Comparison of ENCODE assay signal across 26 cellular contexts in the genomic region with DNA sequence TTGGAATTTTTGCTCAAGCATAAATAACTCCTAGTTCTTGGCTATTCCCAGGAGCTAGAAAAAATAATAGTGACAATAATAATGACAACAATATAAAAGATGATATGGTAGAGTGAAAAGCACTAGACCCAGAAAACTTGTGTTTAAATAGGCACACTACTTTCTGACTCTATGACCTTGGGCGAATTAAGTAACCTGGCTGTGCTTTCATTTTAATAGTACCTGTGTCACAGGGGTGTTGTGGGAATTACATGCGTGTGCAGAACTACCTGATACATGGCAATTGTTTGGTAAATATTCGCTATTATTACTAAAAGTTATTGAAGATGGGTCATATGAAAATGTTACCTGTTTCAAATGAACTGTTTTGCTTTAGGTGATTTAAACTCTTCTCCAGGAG.
"Had no signal": no experiment of that assay in that cellular context is flagged by ENCODE, and none has a peak within 500 bp of the region (broad histone marks: within the 10 kb centered on the region; RNA-seq: fewer than 3 reads in every experiment).

No MANE protein-coding gene starts in this region.

- H3K27me3 ChIP-seq: stomach, suprapubic skin, testis, thyroid gland, tibial artery, tibial nerve, transverse colon, upper lobe of left lung, upper lobe of right lung, uterus, vagina had no signal

- H3K9me3 ChIP-seq: stomach, suprapubic skin, testis, thoracic aorta, thyroid gland, tibial artery, tibial nerve, transverse colon, upper lobe of left lung, upper lobe of right lung, uterus, vagina had no signal

- H3K4me3 ChIP-seq: stomach, suprapubic skin, testis, thoracic aorta, thyroid gland, tibial artery, tibial nerve, transverse colon, upper lobe of left lung, upper lobe of right lung, uterus, vagina had no signal

- ATAC-seq: stimulated activated effector memory CD8-positive, alpha-beta T cell treated with anti-CD3 and anti-CD28 coated beads, Interleukin-12 subunit alpha, Interleukin-12 subunit beta, amount 100 ng/mL, for 72 hours; stimulated activated memory B cell treated with anti-CD40 and anti-IgM and Interleukin-4, amounts not matched to agents 10 μg/mL and 1 μg/mL and 100 μg/mL, for 72 hours; stimulated activated naive B cell treated with anti-CD40 and anti-IgM and Interleukin-4, amounts not matched to agents 10 μg/mL and 1 μg/mL and 100 μg/mL, for 72 hours; stimulated activated naive CD8-positive, alpha-beta T cell treated with anti-CD3 and anti-CD28 coated beads, Interleukin-15, amount 100 ng/mL, for 72 hours; stimulated activated naive CD8-positive, alpha-beta T cell treated with anti-CD3 and anti-CD28 coated beads, Interleukin-15, Interleukin-2, amounts not matched to agents 100 U/mL and 50 U/mL, for 24 hours; upper lobe of right lung had no signal

- DNase-seq: stimulated activated CD4-positive, alpha-beta T cell treated with anti-CD3 and anti-CD28 coated beads, Interleukin-2, amount 100 ng/mL, for 48 hours; stimulated activated CD4-positive, alpha-beta T cell treated with anti-CD3 and anti-CD28 coated beads, Interleukin-4, amount 100 ng/mL, for 1 hour; stimulated activated CD4-positive, alpha-beta T cell treated with anti-CD3 and anti-CD28 coated beads, Interleukin-4, amount 100 ng/mL, for 24 hours; stimulated activated CD4-positive, alpha-beta T cell treated with anti-CD3 and anti-CD28 coated beads, Interleukin-4, amount 100 ng/mL, for 4 hours; stimulated activated CD8-positive, alpha-beta memory T cell treated with anti-CD3 and anti-CD28 coated beads, Interleukin-4, amount 100 ng/mL, for 48 hours; stimulated activated naive B cell treated with anti-CD40 and anti-IgM and Interleukin-4, amounts not matched to agents 10 μg/mL and 1 μg/mL and 100 μg/mL, for 72 hours; stimulated activated naive CD4-positive, alpha-beta T cell; stimulated activated naive CD4-positive, alpha-beta T cell treated with Interleukin-2 at 50 U/mL for 16 hours; stimulated activated naive CD8-positive, alpha-beta T cell treated with anti-CD3 and anti-CD28 coated beads, Interleukin-15, amount 100 ng/mL, for 72 hours; stimulated activated naive CD8-positive, alpha-beta T cell treated with anti-CD3 and anti-CD28 coated beads, Interleukin-15, Interleukin-2, amounts not matched to agents 100 U/mL and 50 U/mL, for 24 hours; stomach; substantia nigra; testis; thyroid gland; tibial artery; transverse colon; trophoblast cell; upper lobe of left lung; upper lobe of right lung; uterus had no signal

- H3K4me1 ChIP-seq: stomach, suprapubic skin, testis, tibial artery, tibial nerve, transverse colon, upper lobe of left lung, upper lobe of right lung, uterus, vagina had no signal

- H3K36me3 ChIP-seq: stomach, suprapubic skin, thoracic aorta, thyroid gland, tibial artery, tibial nerve, transverse colon, upper lobe of left lung, upper lobe of right lung, uterus, vagina had no signal

- H3K27ac ChIP-seq: stomach, suprapubic skin, testis, thoracic aorta, thyroid gland, tibial artery, tibial nerve, transverse colon, upper lobe of left lung, upper lobe of right lung, uterus, vagina had no signal
